In the genomic region with DNA sequence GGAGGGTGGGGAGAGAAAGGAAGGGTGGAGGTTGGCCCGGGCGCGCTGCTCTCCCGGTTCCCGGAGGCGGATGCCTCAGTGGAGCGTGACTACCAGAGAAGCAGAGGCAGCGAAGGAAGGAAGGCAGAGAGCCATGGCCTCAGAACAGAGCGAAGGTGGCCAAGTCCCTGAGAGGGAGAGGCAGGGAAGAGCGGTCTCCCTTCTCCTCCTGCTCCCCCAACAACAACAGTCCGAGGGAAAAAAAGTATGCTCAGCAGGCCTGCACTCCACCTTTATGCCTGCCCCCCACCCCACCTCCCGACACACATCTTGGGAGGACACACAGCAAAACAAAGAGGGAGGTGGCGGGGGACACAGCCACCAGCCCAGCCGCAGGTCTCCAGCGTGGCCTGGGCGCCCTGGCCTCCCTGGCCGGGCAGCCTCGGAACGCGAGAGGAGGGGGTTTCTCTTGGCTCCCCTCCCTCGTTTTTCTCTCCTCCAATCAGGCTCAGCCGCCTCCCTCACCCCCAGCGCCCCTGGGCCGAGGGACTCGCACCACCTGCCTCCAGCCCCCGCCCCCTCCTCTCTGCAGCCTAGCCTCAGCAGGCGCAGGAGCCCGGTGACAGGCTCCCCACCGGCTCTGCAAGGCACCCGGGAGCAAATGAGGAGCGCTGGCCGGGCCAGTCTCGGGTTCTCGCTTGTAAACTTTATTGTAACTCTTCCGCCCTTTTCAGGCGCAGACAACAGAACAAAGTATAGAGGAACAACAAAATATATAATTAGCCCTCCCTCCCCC, we compare ENCODE assay signal across 8 cellular contexts. TPM values are rescaled to one million over a fixed set of nuclear protein-coding genes. Genes with fewer than 3 reads are reported as not detected.
DNase-seq lines count a peak whose midpoint lies in the region; ATAC-seq, FAIRE-seq and TF ChIP-seq lines count a peak whose summit lies in the region.

No MANE protein-coding gene starts in this region.

- peaks cover 9 to 52% (median 37%) of the 10 kb centered on the region in 9 donors for H3K4me1 ChIP-seq in heart right ventricle
- H3K4me1 ChIP-seq in urinary bladder (ENCODE audit: insufficient read depth): no peaks in the 10 kb centered on the region

- no peak for TF ChIP-seq CTCF in heart right ventricle (IDR thresholded peaks at IDR 0.05)

- peak overlapping the region in 5 of 10 donors; percentile 23 to 67 (median 47) for H3K4me3 ChIP-seq in heart right ventricle
- H3K4me3 ChIP-seq in urinary bladder (ENCODE audit: low read depth, low read length): peak overlapping the region; percentile 45

- no peaks in the 10 kb centered on the region for H3K9me3 ChIP-seq in heart right ventricle

- H3K36me3 ChIP-seq in heart right ventricle (peaks cover 0 to 5% (median 0%) of the 10 kb centered on the region in 9 donors), urinary bladder (ENCODE audit: insufficient read depth) (no peaks in the 10 kb centered on the region)

- peak; percentile 30 for ATAC-seq in Right ventricle myocardium superior (ENCODE audit: poor library complexity)
- ATAC-seq in heart right ventricle: no peak
- no peak for ATAC-seq in HG02870 (IDR thresholded peaks at IDR 0.05; ENCODE audit: unreplicated experiment)

- intact Hi-C loops in Right ventricle myocardium superior (cut with DNase I) (no loop called here), heart right ventricle (cut with DNase I) (loop anchor here in 9 of 10 donors (10.0 kb wide), 4 partner anchors 277 to 587 kb away; no protein-coding TSS in a partner anchor)

- no peak for DNase-seq in Right ventricle myocardium superior
- no peak for DNase-seq in heart right ventricle
- peak; percentile 63 for DNase-seq in RCC 7860 (ENCODE audit: low spot score)
- DNase-seq in iPS-NIHi11 (ENCODE audit: low spot score): peak; percentile 45
- no peak for DNase-seq in mesenteric fat pad (ENCODE audit: low spot score)
- no peak for DNase-seq in GF-D8 (lab: John Stamatoyannopoulos, UW)

- H3K27me3 ChIP-seq in heart right ventricle: peaks cover 92 to 100% (median 100%) of the 10 kb centered on the region in 7 donors

- 5 to 6% methylated on average over 34 to 36 of the region's 36 CpGs for WGBS in heart right ventricle, 2 donors
- 4% methylated on average over 36 of the region's 36 CpGs for WGBS in urinary bladder

- no peak for FAIRE-seq in RCC 7860 (lab: Jason Lieb, UNC)

- peak overlapping the region in 1 of 10 donors; percentile 73 for H3K27ac ChIP-seq in heart right ventricle
- peak overlapping the region; percentile 31 for H3K27ac ChIP-seq in urinary bladder (ENCODE audit: low read depth)

RNA-seq across cellular contexts. Expression of a gene that starts 1.1 kb away (rescaled TPM):
- 0.22 TPM for total RNA-seq in Right ventricle myocardium superior
- total RNA-seq in heart right ventricle: under 1 TPM in 4 of 10 donors, not detected in 6; 0.25 to 0.62 (median 0.45) TPM
- under 1 TPM; 0.13 to 0.29 TPM for polyA plus RNA-seq in heart right ventricle
- total RNA-seq in urinary bladder: 2.5 TPM
- polyA plus RNA-seq in urinary bladder: 6.7 TPM
- total RNA-seq in mesenteric fat pad: 12.8 TPM

RNA-seq across cellular contexts. Expression of a gene that starts 3.2 kb away (rescaled TPM):
- total RNA-seq in Right ventricle myocardium superior (not detected), heart right ventricle (under 1 TPM in 1 of 10 donors, not detected in 9; 0.55 TPM), urinary bladder (0.85 TPM), mesenteric fat pad (2.3 TPM)
- polyA plus RNA-seq in heart right ventricle (not detected), urinary bladder (1.2 TPM)

RNA-seq across cellular contexts. Expression of a gene that starts 7.1 kb away (rescaled TPM):
- total RNA-seq in Right ventricle myocardium superior: 0.78 TPM
- 1 to 10 TPM in 1 of 10 donors, under 1 TPM in 7, not detected in 2; 0.14 to 1.2 (median 0.33) TPM for total RNA-seq in heart right ventricle
- polyA plus RNA-seq in heart right ventricle: under 1 TPM; 0.88 to 0.96 TPM
- 3.1 TPM for total RNA-seq in urinary bladder
- 4.0 TPM for polyA plus RNA-seq in urinary bladder
- 8.9 TPM for total RNA-seq in mesenteric fat pad

RNA-seq across cellular contexts. Expression of a gene that starts 14.3 kb away (rescaled TPM):
- total RNA-seq in Right ventricle myocardium superior (not detected), heart right ventricle (not detected), urinary bladder (0.85 TPM), mesenteric fat pad (0.58 TPM)
- polyA plus RNA-seq in heart right ventricle (not detected), urinary bladder (0.35 TPM)

RNA-seq across cellular contexts. Expression of a gene that starts 18.3 kb away (rescaled TPM):
- total RNA-seq in Right ventricle myocardium superior (0.13 TPM), heart right ventricle (under 1 TPM in 1 of 10 donors, not detected in 9; 0.18 TPM), urinary bladder (0.16 TPM), mesenteric fat pad (2.0 TPM)
- polyA plus RNA-seq in heart right ventricle (under 1 TPM; 0.06 to 0.15 TPM), urinary bladder (1.2 TPM)

Comparison
In these comparisons a context has a peak if more than half of its experiments do, and no peak if none do; other contexts are left out.
1. DNase-seq: peak in RCC 7860 (single experiment) and iPS-NIHi11 (single experiment); none in Right ventricle myocardium superior (single experiment), heart right ventricle (0 of 2), mesenteric fat pad (single experiment) and GF-D8 (single experiment).